In genomic region chr15:68277131-68277604, GRCh38 we compare ENCODE assay signal across 8 cellular contexts. TPM values are rescaled to one million over a fixed set of nuclear protein-coding genes. Genes with fewer than 3 reads are reported as not detected.
DNase-seq lines count a peak whose midpoint lies in the region; ATAC-seq, FAIRE-seq and TF ChIP-seq lines count a peak whose summit lies in the region.

No MANE protein-coding gene starts in this region.

- ATAC-seq in GM18499 (IDR thresholded peaks at IDR 0.05; ENCODE audit: insufficient read depth, unreplicated experiment) (peak; percentile 8), pancreas (peak; percentile 5 to 31 (median 26))
- peak; percentile 8 for ATAC-seq in activated CD8-positive, alpha-beta T cell treated with anti-CD3 and anti-CD28 coated beads, Interleukin-2, amount 10 ng/mL, durations not matched to agents 7 days and 5 days

- H3K27ac ChIP-seq in pancreas = peak overlapping the region; percentile 91 to 97 (median 94)

- H3K36me3 ChIP-seq in pancreas = no peaks in the 10 kb centered on the region

- H3K9me3 ChIP-seq in pancreas = no peaks in the 10 kb centered on the region

- H3K27ac Mint-ChIP-seq in activated CD8-positive, alpha-beta T cell treated with anti-CD3 and anti-CD28 coated beads, Interleukin-2, amount 10 ng/mL, durations not matched to agents 7 days and 5 days = peak overlapping the region; percentile 98

- DNase-seq in AG08395 (ENCODE audit: low spot score) (peak; percentile 35), LNCaP clone FGC (ENCODE audit: low read depth) (no peak), head of caudate nucleus (peak; percentile 40 to 85 (median 66)), pancreas (peak in 1 of 6 donors; percentile 67), DMS153 treated with DMSO at 0.1 percent for 48 hours (lab: John Stamatoyannopoulos, UW; ENCODE audit: unreplicated experiment) (no peak), germinal center (ENCODE audit: low spot score) (no peak)
- no peak for DNase-seq in activated CD8-positive, alpha-beta T cell treated with anti-CD3 and anti-CD28 coated beads, Interleukin-2, amount 10 ng/mL, durations not matched to agents 7 days and 5 days

- H3K4me3 ChIP-seq in LNCaP clone FGC (ENCODE audit: low read depth, low read length) = peak overlapping the region; percentile 89
- H3K4me3 ChIP-seq in pancreas = peak overlapping the region; percentile 84 to 96 (median 92)

- no peak for TF ChIP-seq CTCF in LNCaP clone FGC (IDR thresholded peaks at IDR 0.05; ENCODE audit: control insufficient read depth, extremely low read depth, insufficient read depth)
- TF ChIP-seq CTCF in pancreas (IDR thresholded peaks at IDR 0.05) = no peak

- H3K4me1 ChIP-seq in pancreas = peaks cover 6 to 34% (median 24%) of the 10 kb centered on the region in 3 donors

- no peaks in the 10 kb centered on the region for H3K27me3 Mint-ChIP-seq in activated CD8-positive, alpha-beta T cell treated with anti-CD3 and anti-CD28 coated beads, Interleukin-2, amount 10 ng/mL, durations not matched to agents 7 days and 5 days (ENCODE audit: low read depth)

- peaks cover 24% of the 10 kb centered on the region for H3K36me3 Mint-ChIP-seq in activated CD8-positive, alpha-beta T cell treated with anti-CD3 and anti-CD28 coated beads, Interleukin-2, amount 10 ng/mL, durations not matched to agents 7 days and 5 days (ENCODE audit: low read depth)

- no peak for FAIRE-seq in pancreas (lab: Jason Lieb, UNC)

- POLR2A ChIA-PET in activated CD8-positive, alpha-beta T cell treated with anti-CD3 and anti-CD28 coated beads, Interleukin-2, amount 10 ng/mL, durations not matched to agents 7 days and 5 days (lab: Charles Lee) = interaction anchor here (0.6 to 3.1 kb wide), 21 partner anchors 8 to 543 kb away, joined by 3 to 32 read pairs (median 6); partner anchors contain the start of genes ANP32A and CLN6

- 1% methylated on average over 25 of the region's 25 CpGs for WGBS in pancreas, 2 donors

- intact Hi-C loops in head of caudate nucleus (cut with DNase I) = no loop called here
- intact Hi-C loops in pancreas (cut with DNase I) = no loop called here

- H3K9me3 Mint-ChIP-seq in activated CD8-positive, alpha-beta T cell treated with anti-CD3 and anti-CD28 coated beads, Interleukin-2, amount 10 ng/mL, durations not matched to agents 7 days and 5 days (ENCODE audit: insufficient read depth) = no peaks in the 10 kb centered on the region

- H3K27me3 ChIP-seq in pancreas = no peaks in the 10 kb centered on the region

- CTCF ChIA-PET in activated CD8-positive, alpha-beta T cell treated with anti-CD3 and anti-CD28 coated beads, Interleukin-2, amount 10 ng/mL, durations not matched to agents 7 days and 5 days (lab: Charles Lee) = interaction anchor here (1.0 to 6.2 kb wide), 9 partner anchors 11 to 273 kb away, joined by 3 to 37 read pairs (median 4); no protein-coding TSS in a partner anchor

- peak overlapping the region; percentile 88 for H3K4me3 Mint-ChIP-seq in activated CD8-positive, alpha-beta T cell treated with anti-CD3 and anti-CD28 coated beads, Interleukin-2, amount 10 ng/mL, durations not matched to agents 7 days and 5 days

- peaks cover 39% of the 10 kb centered on the region for H3K4me1 Mint-ChIP-seq in activated CD8-positive, alpha-beta T cell treated with anti-CD3 and anti-CD28 coated beads, Interleukin-2, amount 10 ng/mL, durations not matched to agents 7 days and 5 days (ENCODE audit: low read depth)

RNA-seq across cellular contexts. Expression of gene FEM1B, which starts 0.4 kb away (rescaled TPM):
- 10 to 100 TPM; 45.1 to 50.7 TPM for total RNA-seq in activated CD8-positive, alpha-beta T cell treated with anti-CD3 and anti-CD28 coated beads, Interleukin-2, amount 10 ng/mL, durations not matched to agents 7 days and 5 days
- total RNA-seq in pancreas = 10 to 100 TPM in 5 of 6 donors, 1 to 10 TPM in 1; 7.7 to 25.4 (median 16.3) TPM
- 1 to 10 TPM; 3.5 to 7.9 TPM for polyA plus RNA-seq in pancreas

RNA-seq across cellular contexts. Expression of gene CLN6, which starts 47.6 kb away (rescaled TPM):
- 10 to 100 TPM; 64.5 to 69.7 TPM for total RNA-seq in activated CD8-positive, alpha-beta T cell treated with anti-CD3 and anti-CD28 coated beads, Interleukin-2, amount 10 ng/mL, durations not matched to agents 7 days and 5 days
- 10 to 100 TPM; 10.6 to 18.1 (median 12.6) TPM for total RNA-seq in pancreas
- 10 to 100 TPM; 15.7 to 23.3 TPM for polyA plus RNA-seq in pancreas

Comparison
In these comparisons a context has a peak if more than half of its experiments do, and no peak if none do; other contexts are left out.
1. DNase-seq: peak in AG08395 (single experiment) and head of caudate nucleus (42 of 42); none in LNCaP clone FGC (single experiment), activated CD8-positive, alpha-beta T cell treated with anti-CD3 and anti-CD28 coated beads, Interleukin-2, amount 10 ng/mL, durations not matched to agents 7 days and 5 days (single experiment), DMS153 treated with DMSO at 0.1 percent for 48 hours (single experiment) and germinal center (single experiment).
2. Peak in every context shown above with its lines, with median percentiles within 50 percentile points of each other: ATAC-seq.